ENCODE assay signal across 16 cellular contexts in genomic region chr15:42053914-42054313, GRCh38. TPM values are rescaled to one million over a fixed set of nuclear protein-coding genes. Genes with fewer than 3 reads are reported as not detected.
DNase-seq lines count a peak whose midpoint lies in the region; ATAC-seq, FAIRE-seq and TF ChIP-seq lines count a peak whose summit lies in the region.
"Had no signal": no experiment of that assay in that cellular context is flagged by ENCODE, and none has a peak within 500 bp of the region (broad histone marks: within the 10 kb centered on the region; RNA-seq: fewer than 3 reads in every experiment).

No MANE protein-coding gene starts in this region.

- H3K4me1 ChIP-seq in adrenal gland (replicated peaks in 1 of 2) (peaks cover 0 to 6% of the 10 kb centered on the region in 2 donors), lower lobe of right lung (peaks cover 14% of the 10 kb centered on the region), skeletal muscle tissue (ENCODE audit: control insufficient read depth in 3 of 3, insufficient read depth in 3 of 3, low read length in 3 of 3) (peaks cover 53 to 64% (median 56%) of the 10 kb centered on the region in 3 donors)

- no peak overlapping the region for H3K4me3 ChIP-seq in adrenal gland
- H3K4me3 ChIP-seq in lower lobe of right lung, result no peak overlapping the region
- no peak overlapping the region for H3K4me3 ChIP-seq in skeletal muscle tissue (ENCODE audit: low read length in 3 of 3)

- H3K27me3 ChIP-seq in adrenal gland, result no peaks in the 10 kb centered on the region
- no peaks in the 10 kb centered on the region for H3K27me3 ChIP-seq in lower lobe of right lung (ENCODE audit: low read depth)
- H3K27me3 ChIP-seq in skeletal muscle tissue (ENCODE audit: control insufficient read depth in 3 of 3, insufficient read depth in 3 of 3, low read length in 3 of 3), result no peaks in the 10 kb centered on the region

- no peak for TF ChIP-seq POLR2A in GM12892 (IDR thresholded peaks at IDR 0.05; ENCODE audit: low read depth, low read length)
- no peak for TF ChIP-seq POLR2A in adrenal gland (IDR thresholded peaks at IDR 0.05)

- peak; percentile 53 for FAIRE-seq in GM12892 (lab: Jason Lieb, UNC)

- WGBS in adrenal gland, 4 donors, result 69 to 75% (median 71%) methylated on average over 2 of the region's 2 CpGs

- no peak overlapping the region for H3K27ac ChIP-seq in adrenal gland
- peak overlapping the region; percentile 26 for H3K27ac ChIP-seq in lower lobe of right lung
- peak overlapping the region; percentile 48 for H3K27ac ChIP-seq in skeletal muscle tissue (ENCODE audit: low read depth, low read length)

- no peaks in the 10 kb centered on the region for H3K9me3 ChIP-seq in adrenal gland (replicated peaks in 1 of 3)
- H3K9me3 ChIP-seq in lower lobe of right lung, result no peaks in the 10 kb centered on the region
- no peaks in the 10 kb centered on the region for H3K9me3 ChIP-seq in skeletal muscle tissue (ENCODE audit: control insufficient read depth in 3 of 3, low read length in 3 of 3)

- DNase-seq in GM12892 (ENCODE audit: insufficient read length) (no peak), adrenal gland (peak in 5 of 7 donors; percentile 39 to 74 (median 59)), lower lobe of right lung (peak; percentile 70), Ammon's horn (ENCODE audit: low spot score) (no peak)
- DNase-seq: DMS 273 treated with DMSO at 0.1 percent for 48 hours, GF-D8, KBM-7, NCI-H1436, NCI-H2029 had no signal

- H3K36me3 ChIP-seq in adrenal gland (replicated peaks in 1 of 2) (no peaks in the 10 kb centered on the region), lower lobe of right lung (no peaks in the 10 kb centered on the region), skeletal muscle tissue (ENCODE audit: control insufficient read depth in 3 of 3, insufficient read depth in 3 of 3, low read length in 3 of 3) (no peaks in the 10 kb centered on the region)

- TF ChIP-seq CTCF in adrenal gland (IDR thresholded peaks at IDR 0.05) (no peak), lower lobe of right lung (IDR thresholded peaks at IDR 0.05) (no peak)

- ATAC-seq in lower lobe of right lung, result peak; percentile 57 to 64
- no peak for ATAC-seq in GM21619 (IDR thresholded peaks at IDR 0.05; ENCODE audit: unreplicated experiment)
- ATAC-seq in HG03442 (IDR thresholded peaks at IDR 0.05; ENCODE audit: unreplicated experiment), result no peak

- intact Hi-C loops in adrenal gland (cut with DNase I), result no loop called here
- intact Hi-C loops in lower lobe of right lung (cut with DNase I), result no loop called here

- no peak overlapping the region for H3K9ac ChIP-seq in skeletal muscle tissue (ENCODE audit: low read depth in 1 of 3, low read length in 3 of 3)

RNA-seq across cellular contexts. Expression of gene PLA2G4E, which starts 33.1 kb away (rescaled TPM):
- not detected for polyA plus RNA-seq in GM12892 (2012; ENCODE audit: missing spikeins)
- under 1 TPM in 1 of 8 donors, not detected in 7; 0.25 TPM for total RNA-seq in adrenal gland
- polyA plus RNA-seq in adrenal gland, result 1 to 10 TPM in 1 of 3 donors, under 1 TPM in 1, not detected in 1; 0.03 to 1.1 TPM
- 1.1 TPM for total RNA-seq in lower lobe of right lung
- total RNA-seq in skeletal muscle tissue, result 0.52 TPM
- total RNA-seq: Daoy, H4, NCI-H460 had no signal
- polyA plus RNA-seq: CD14-positive monocyte had no signal

RNA-seq across cellular contexts. Expression of gene PLA2G4D, which starts 40.4 kb away (rescaled TPM):
- polyA plus RNA-seq in GM12892 (2012; ENCODE audit: missing spikeins), result not detected
- 1 to 10 TPM in 1 of 8 donors, under 1 TPM in 5, not detected in 2; 0.10 to 1.0 (median 0.23) TPM for total RNA-seq in adrenal gland
- polyA plus RNA-seq in adrenal gland, result 1 to 10 TPM in 1 of 3 donors, under 1 TPM in 2; 0.07 to 1.2 (median 0.16) TPM
- total RNA-seq in lower lobe of right lung, result not detected
- total RNA-seq in skeletal muscle tissue, result not detected
- total RNA-seq: Daoy, H4, NCI-H460 had no signal
- polyA plus RNA-seq: CD14-positive monocyte had no signal

Comparison
In these comparisons a context has a peak if more than half of its experiments do, and no peak if none do; other contexts are left out.
1. DNase-seq: peak in adrenal gland (5 of 7) and lower lobe of right lung (single experiment); none in GM12892 (single experiment) and Ammon's horn (single experiment).
2. H3K27ac ChIP-seq: peak in lower lobe of right lung (single experiment) and skeletal muscle tissue (single experiment); none in adrenal gland (0 of 5).
3. ATAC-seq: peak in lower lobe of right lung (2 of 2); none in GM21619 (single experiment) and HG03442 (single experiment).